ENCODE assay signal across 15 cellular contexts in genomic region chr3:66419053-66419440, GRCh38.
DNase-seq lines count a peak whose midpoint lies in the region; ATAC-seq and TF ChIP-seq lines count a peak whose summit lies in the region.
"Had no signal": no experiment of that assay in that cellular context is flagged by ENCODE, and none has a peak within 500 bp of the region (broad histone marks: within the 10 kb centered on the region; RNA-seq: fewer than 3 reads in every experiment).

No MANE protein-coding gene starts in this region.

- DNase-seq in CD4-positive, alpha-beta memory T cell: no peak
- DNase-seq in amygdala (lab: John Stamatoyannopoulos, UW): peak in 29 of 56 donors; percentile 16 to 79 (median 45)
- DNase-seq in hippocampal formation (lab: John Stamatoyannopoulos, UW): peak; percentile 39 to 70
- DNase-seq in gastrocnemius medialis: no peak
- DNase-seq in NCI-H2029 treated with DMSO at 0.1 percent for 48 hours (lab: John Stamatoyannopoulos, UW): no peak
- DNase-seq in NCI-H2107 (lab: John Stamatoyannopoulos, UW): no peak
- no peak for DNase-seq in NCI-H2227 (lab: John Stamatoyannopoulos, UW; ENCODE audit: unreplicated experiment)
- no peak for DNase-seq in NCI-H524 (lab: John Stamatoyannopoulos, UW)
- DNase-seq: NCI-H446 treated with DMSO at 0.1 percent for 48 hours; ovary; stimulated activated CD4-positive, alpha-beta T cell treated with anti-CD3 and anti-CD28 coated beads, Interleukin-12 subunit alpha, Interleukin-12 subunit beta, amount 100 ng/mL, for 4 hours had no signal

- no peak for ATAC-seq in gastrocnemius medialis
- ATAC-seq: esophagus mucosa had no signal

- in situ Hi-C loops in gastrocnemius medialis (cut with MboI; ENCODE audit: low sequenced_read_pairs in 4 of 4): no loop called here

- H3K27ac ChIP-seq in CD4-positive, alpha-beta memory T cell (ENCODE audit: low read depth, low read length): no peak overlapping the region
- H3K27ac ChIP-seq in gastrocnemius medialis: peak overlapping the region; percentile 70 to 91 (median 82)
- H3K27ac ChIP-seq: ovary, suprapubic skin had no signal

- peak overlapping the region in 4 of 7 donors; percentile 25 to 69 (median 58) for H3K27ac Mint-ChIP-seq in CD4-positive, alpha-beta memory T cell
- H3K27ac Mint-ChIP-seq: activated naive CD8-positive, alpha-beta T cell; memory B cell had no signal

- no peaks in the 10 kb centered on the region for H3K9me3 ChIP-seq in CD4-positive, alpha-beta memory T cell (ENCODE audit: control insufficient read depth in 1 of 2, low read length in 2 of 2)
- H3K9me3 ChIP-seq in gastrocnemius medialis: no peaks in the 10 kb centered on the region
- H3K9me3 ChIP-seq: ovary, suprapubic skin had no signal

- CTCF ChIA-PET in CD4-positive, alpha-beta memory T cell (lab: Charles Lee; ENCODE audit: partially characterized antibody): interaction anchor here (0.8 to 1.2 kb wide), 3 partner anchors 15 to 403 kb away, joined by 3 read pairs; no protein-coding TSS in a partner anchor

- POLR2A ChIA-PET in CD4-positive, alpha-beta memory T cell (lab: Charles Lee; ENCODE audit: partially characterized antibody): no interaction called here

- H3K4me1 Mint-ChIP-seq in CD4-positive, alpha-beta memory T cell: peaks cover 20 to 47% (median 32%) of the 10 kb centered on the region in 4 donors
- H3K4me1 Mint-ChIP-seq: memory B cell had no signal

- no peak overlapping the region for H3K4me3 ChIP-seq in CD4-positive, alpha-beta memory T cell (ENCODE audit: low read length in 2 of 2)
- no peak overlapping the region for H3K4me3 ChIP-seq in gastrocnemius medialis
- H3K4me3 ChIP-seq: ovary, suprapubic skin had no signal

- H3K27me3 ChIP-seq in CD4-positive, alpha-beta memory T cell (ENCODE audit: insufficient read depth, low read length): no peaks in the 10 kb centered on the region
- H3K27me3 ChIP-seq in gastrocnemius medialis: no peaks in the 10 kb centered on the region
- H3K27me3 ChIP-seq: ovary, suprapubic skin had no signal

- intact Hi-C loops in CD4-positive, alpha-beta memory T cell (cut with micrococcal nuclease): no loop called here
- intact Hi-C loops in gastrocnemius medialis (cut with DNase I; ENCODE audit: low total_unique reads): loop anchor here (2.0 kb wide), 1 partner anchor 80 kb away; no protein-coding TSS in a partner anchor

- H3K27me3 Mint-ChIP-seq in CD4-positive, alpha-beta memory T cell: no peaks in the 10 kb centered on the region
- H3K27me3 Mint-ChIP-seq: activated naive CD8-positive, alpha-beta T cell; memory B cell had no signal

- TF ChIP-seq POLR2A in gastrocnemius medialis (IDR thresholded peaks at IDR 0.05): no peak

- H3K9me3 Mint-ChIP-seq in CD4-positive, alpha-beta memory T cell: peaks cover 3 to 31% (median 25%) of the 10 kb centered on the region in 8 donors

- TF ChIP-seq CTCF in gastrocnemius medialis (IDR thresholded peaks at IDR 0.05 in 4 of 5, conservative IDR thresholded peaks at IDR 0.05 in 1 of 5): no peak

- H3K36me3 Mint-ChIP-seq in CD4-positive, alpha-beta memory T cell: peaks cover 46 to 79% of the 10 kb centered on the region in 2 donors

- no peak overlapping the region for H3K4me3 Mint-ChIP-seq in CD4-positive, alpha-beta memory T cell
- H3K4me3 Mint-ChIP-seq: activated naive CD8-positive, alpha-beta T cell; memory B cell had no signal

- peaks cover 23% of the 10 kb centered on the region for H3K36me3 ChIP-seq in CD4-positive, alpha-beta memory T cell (ENCODE audit: insufficient read depth, low read length)
- no peaks in the 10 kb centered on the region for H3K36me3 ChIP-seq in gastrocnemius medialis
- H3K36me3 ChIP-seq: ovary had no signal

- peaks cover 6% of the 10 kb centered on the region for H3K4me1 ChIP-seq in CD4-positive, alpha-beta memory T cell (ENCODE audit: insufficient read depth, low read length)
- peaks cover 40 to 51% of the 10 kb centered on the region in 2 donors for H3K4me1 ChIP-seq in gastrocnemius medialis

Comparison
In these comparisons a context has a peak if more than half of its experiments do, and no peak if none do; other contexts are left out.
1. DNase-seq: peak in amygdala (29 of 56) and hippocampal formation (2 of 2); none in CD4-positive, alpha-beta memory T cell (0 of 5), gastrocnemius medialis (0 of 2), NCI-H2029 treated with DMSO at 0.1 percent for 48 hours (single experiment), NCI-H2107 (single experiment), NCI-H2227 (single experiment) and NCI-H524 (0 of 2).